16 cellular contexts compared by ENCODE assay signal in the genomic region with DNA sequence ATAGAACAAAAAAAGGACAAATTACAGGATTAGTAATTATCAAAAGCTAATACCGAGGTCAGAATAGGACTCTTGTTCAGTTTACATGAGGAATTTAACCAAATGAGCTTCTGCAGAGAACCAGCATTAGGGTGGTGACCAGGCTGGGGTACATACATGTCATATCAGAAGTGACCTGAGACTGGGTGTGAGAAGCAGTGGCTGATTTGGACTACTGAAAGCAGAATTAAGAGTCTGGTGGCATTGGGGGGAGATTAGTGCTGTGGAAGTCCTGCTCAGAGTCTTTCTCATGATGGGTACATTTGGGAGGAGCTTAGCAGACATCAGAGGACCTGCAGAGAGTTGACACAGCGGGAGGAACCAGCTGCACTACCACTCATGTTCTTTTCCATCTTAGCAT. TPM values are rescaled to one million over a fixed set of nuclear protein-coding genes. Genes with fewer than 3 reads are reported as not detected.
DNase-seq lines count a peak whose midpoint lies in the region; ATAC-seq and TF ChIP-seq lines count a peak whose summit lies in the region.
"Had no signal": no experiment of that assay in that cellular context is flagged by ENCODE, and none has a peak within 500 bp of the region (broad histone marks: within the 10 kb centered on the region; RNA-seq: fewer than 3 reads in every experiment).

No MANE protein-coding gene starts in this region.

- no peak overlapping the region for H3K9ac ChIP-seq in OCI-LY3 (ENCODE audit: low read length)

- H3K4me3 ChIP-seq in OCI-LY3 (ENCODE audit: low read length) (no peak overlapping the region), HAP-1 (no peak overlapping the region)
- H3K4me3 ChIP-seq: Peyer's patch had no signal

- peak overlapping the region; percentile 15 for H3K4me2 ChIP-seq in OCI-LY3 (ENCODE audit: low read length)

- H3K27me3 ChIP-seq in OCI-LY3 (ENCODE audit: low read depth, low read length) (no peaks in the 10 kb centered on the region), HAP-1 (ENCODE audit: low read depth) (no peaks in the 10 kb centered on the region)
- H3K27me3 ChIP-seq: Peyer's patch had no signal

- H3K79me2 ChIP-seq in OCI-LY3 (ENCODE audit: low read length), result peaks cover 100% of the 10 kb centered on the region

- in situ Hi-C loops in HAP-1 (cut with MboI; ENCODE audit: low sequenced_read_pairs), result no loop called here

- peak overlapping the region; percentile 37 for H3K27ac ChIP-seq in OCI-LY3 (ENCODE audit: low read length)
- H3K27ac ChIP-seq in substantia nigra (ENCODE audit: low read depth, low read length, poor library complexity, severe bottlenecking), result no peak overlapping the region

- TF ChIP-seq CTCF in OCI-LY3 (IDR thresholded peaks at IDR 0.05; ENCODE audit: low read depth, low read length), result no peak

- H3K36me3 ChIP-seq in OCI-LY3 (replicated peaks; ENCODE audit: low read depth, low read length) (peaks cover 60% of the 10 kb centered on the region), HAP-1 (replicated peaks) (no peaks in the 10 kb centered on the region)
- H3K36me3 ChIP-seq: Peyer's patch had no signal

- H3K27me3 Mint-ChIP-seq in activated naive CD4-positive, alpha-beta T cell treated with anti-CD3 and anti-CD28 coated beads, Interleukin-2, amount 10 ng/mL, durations not matched to agents 7 days and 5 days, result no peaks in the 10 kb centered on the region
- no peaks in the 10 kb centered on the region for H3K27me3 Mint-ChIP-seq in stimulated activated naive CD8-positive, alpha-beta T cell treated with anti-CD3 and anti-CD28 coated beads, Interleukin-15, amount 100 ng/mL, for 72 hours
- H3K27me3 Mint-ChIP-seq: T-cell had no signal

- no peak for DNase-seq in activated naive CD4-positive, alpha-beta T cell treated with anti-CD3 and anti-CD28 coated beads, Interleukin-2, amount 50 U/mL, for 72 hours (ENCODE audit: low spot score in 2 of 2)
- no peak for DNase-seq in activated naive CD4-positive, alpha-beta T cell treated with anti-CD3 and anti-CD28 coated beads, Interleukin-2, amount 10 ng/mL, durations not matched to agents 7 days and 5 days
- DNase-seq in stimulated activated naive CD8-positive, alpha-beta T cell treated with anti-CD3 and anti-CD28 coated beads, Interleukin-15, amount 100 ng/mL, for 72 hours, result no peak
- DNase-seq in substantia nigra (lab: John Stamatoyannopoulos, UW), result no peak
- no peak for DNase-seq in NCI-H1105 (lab: John Stamatoyannopoulos, UW)
- DNase-seq in HAP-1 (ENCODE audit: low spot score in 2 of 2), result no peak
- DNase-seq: activated CD4-positive, alpha-beta T cell treated with anti-CD3 and anti-CD28 coated beads, Interleukin-2, amount 50 U/mL, for 4 hours; DMS53; erythroblast; left cardiac atrium; MV-4-11; stimulated activated CD4-positive, alpha-beta T cell treated with anti-CD3 and anti-CD28 coated beads, Interleukin-1b, Interleukin-23, amount 100 ng/mL, for 48 hours; T-cell had no signal

- H2AFZ ChIP-seq in OCI-LY3 (ENCODE audit: low read depth, low read length), result no peak overlapping the region

- peaks cover 9 to 24% of the 10 kb centered on the region in 2 donors for H3K36me3 Mint-ChIP-seq in activated naive CD4-positive, alpha-beta T cell treated with anti-CD3 and anti-CD28 coated beads, Interleukin-2, amount 50 U/mL, for 72 hours
- peaks cover 9% of the 10 kb centered on the region for H3K36me3 Mint-ChIP-seq in activated naive CD4-positive, alpha-beta T cell treated with anti-CD3 and anti-CD28 coated beads, Interleukin-2, amount 10 ng/mL, durations not matched to agents 7 days and 5 days

- no peak for ATAC-seq in activated naive CD4-positive, alpha-beta T cell treated with anti-CD3 and anti-CD28 coated beads, Interleukin-2, amount 50 U/mL, for 72 hours
- ATAC-seq in GM21825 (IDR thresholded peaks at IDR 0.05; ENCODE audit: unreplicated experiment), result peak; percentile 40
- ATAC-seq in stimulated activated naive CD8-positive, alpha-beta T cell treated with anti-CD3 and anti-CD28 coated beads, Interleukin-15, amount 100 ng/mL, for 72 hours, result peak; percentile 30
- ATAC-seq: left cardiac atrium, T-cell had no signal

- H3K27ac Mint-ChIP-seq in activated naive CD4-positive, alpha-beta T cell treated with anti-CD3 and anti-CD28 coated beads, Interleukin-2, amount 50 U/mL, for 72 hours, result peak overlapping the region; percentile 8 to 10
- no peak overlapping the region for H3K27ac Mint-ChIP-seq in activated naive CD4-positive, alpha-beta T cell treated with anti-CD3 and anti-CD28 coated beads, Interleukin-2, amount 10 ng/mL, durations not matched to agents 7 days and 5 days
- H3K27ac Mint-ChIP-seq in stimulated activated naive CD8-positive, alpha-beta T cell treated with anti-CD3 and anti-CD28 coated beads, Interleukin-15, amount 100 ng/mL, for 72 hours, result peak overlapping the region in 1 of 2 donors; percentile 20

- no peaks in the 10 kb centered on the region for H3K9me3 Mint-ChIP-seq in activated naive CD4-positive, alpha-beta T cell treated with anti-CD3 and anti-CD28 coated beads, Interleukin-2, amount 50 U/mL, for 72 hours
- H3K9me3 Mint-ChIP-seq in activated naive CD4-positive, alpha-beta T cell treated with anti-CD3 and anti-CD28 coated beads, Interleukin-2, amount 10 ng/mL, durations not matched to agents 7 days and 5 days, result peaks cover 1% of the 10 kb centered on the region
- peaks cover 0 to 3% of the 10 kb centered on the region in 2 donors for H3K9me3 Mint-ChIP-seq in stimulated activated naive CD8-positive, alpha-beta T cell treated with anti-CD3 and anti-CD28 coated beads, Interleukin-15, amount 100 ng/mL, for 72 hours
- H3K9me3 Mint-ChIP-seq: T-cell had no signal

- H3K4me1 ChIP-seq in OCI-LY3 (ENCODE audit: low read length), result peaks cover 41% of the 10 kb centered on the region
- no peaks in the 10 kb centered on the region; the same call in 1 of the 2 replicates for H3K4me1 ChIP-seq in HAP-1

- H3K9me3 ChIP-seq in OCI-LY3 (ENCODE audit: insufficient read depth, low read length), result peaks cover under 1% of the 10 kb centered on the region; the same call in 1 of the 2 replicates
- no peaks in the 10 kb centered on the region for H3K9me3 ChIP-seq in HAP-1
- H3K9me3 ChIP-seq: Peyer's patch had no signal

- CTCF ChIA-PET in activated naive CD4-positive, alpha-beta T cell treated with anti-CD3 and anti-CD28 coated beads, Interleukin-2, amount 10 ng/mL, durations not matched to agents 7 days and 5 days (lab: Charles Lee), result no interaction called here

- H3K4me3 Mint-ChIP-seq in activated naive CD4-positive, alpha-beta T cell treated with anti-CD3 and anti-CD28 coated beads, Interleukin-2, amount 10 ng/mL, durations not matched to agents 7 days and 5 days, result no peak overlapping the region
- no peak overlapping the region for H3K4me3 Mint-ChIP-seq in stimulated activated naive CD8-positive, alpha-beta T cell treated with anti-CD3 and anti-CD28 coated beads, Interleukin-15, amount 100 ng/mL, for 72 hours
- H3K4me3 Mint-ChIP-seq: T-cell had no signal

- H4K20me1 ChIP-seq in OCI-LY3 (ENCODE audit: insufficient read depth, low read length), result peaks cover 93% of the 10 kb centered on the region

- H3K4me1 Mint-ChIP-seq in activated naive CD4-positive, alpha-beta T cell treated with anti-CD3 and anti-CD28 coated beads, Interleukin-2, amount 10 ng/mL, durations not matched to agents 7 days and 5 days, result peaks cover 52% of the 10 kb centered on the region
- H3K4me1 Mint-ChIP-seq in stimulated activated naive CD8-positive, alpha-beta T cell treated with anti-CD3 and anti-CD28 coated beads, Interleukin-15, amount 100 ng/mL, for 72 hours, result peaks cover 63% of the 10 kb centered on the region

RNA-seq across cellular contexts. Expression of gene TRAF3, which starts 21.7 kb away (rescaled TPM):
- total RNA-seq in activated naive CD4-positive, alpha-beta T cell treated with anti-CD3 and anti-CD28 coated beads, Interleukin-2, amount 50 U/mL, for 72 hours, result 10 to 100 TPM; 54.9 to 97.0 TPM

Comparison
In these comparisons a context has a peak if more than half of its experiments do, and no peak if none do; other contexts are left out.
1. ATAC-seq: peak in GM21825 (single experiment) and stimulated activated naive CD8-positive, alpha-beta T cell treated with anti-CD3 and anti-CD28 coated beads, Interleukin-15, amount 100 ng/mL, for 72 hours (single experiment); none in activated naive CD4-positive, alpha-beta T cell treated with anti-CD3 and anti-CD28 coated beads, Interleukin-2, amount 50 U/mL, for 72 hours (0 of 2).